In genomic region chr3:3126477-3127431, GRCh38 we compare ENCODE assay signal across 1 cellular context.
TF ChIP-seq lines count a peak whose summit lies in the region.

Gene TRNT1, plus strand, starts transcription at chr3:3126940. Its CDS starts 2,101 bp downstream, at chr3:3129041.

TF ChIP-seq in K562, 482 proteins besides CTCF, POLR2A, EP300 and RAD21 (continued from another document and continues in another):
- TF ChIP-seq CREB3L1 (IDR thresholded peaks at IDR 0.05; ENCODE audit: borderline replicate concordance, low read depth) (peak; percentile 95), CEBPG (CRISPR knock-in tag; IDR thresholded peaks at IDR 0.05) (peak; percentile 76), CEBPG (tag; conservative IDR thresholded peaks at IDR 0.05 in 1 of 2, IDR thresholded peaks at IDR 0.05 in 1 of 2) (no peak), KLF10 (CRISPR knock-in tag; IDR thresholded peaks at IDR 0.05) (no peak), ZBTB26 (CRISPR knock-in tag; IDR thresholded peaks at IDR 0.05) (no peak), ZBTB8A (IDR thresholded peaks at IDR 0.05; ENCODE audit: partially characterized antibody) (no peak), MXI1 (IDR thresholded peaks at IDR 0.05; ENCODE audit: low read depth, low read length) (peak; percentile 46; the same call in 1 of the 2 replicates), FIP1L1 (IDR thresholded peaks at IDR 0.05; ENCODE audit: low read depth, low read length, poor library complexity, severe bottlenecking) (peak; percentile 79), ZNF311 (CRISPR knock-in tag; IDR thresholded peaks at IDR 0.05) (no peak), SAP30 (IDR thresholded peaks at IDR 0.05; ENCODE audit: borderline replicate concordance, insufficient read depth, low read depth, low read length, poor library complexity, severe bottlenecking) (peak; percentile 88), RBM25 (IDR thresholded peaks at IDR 0.05; ENCODE audit: low read depth, low read length, severe bottlenecking) (peak; percentile 80), STAT5B (CRISPR knock-in tag; IDR thresholded peaks at IDR 0.05) (no peak), DIDO1 (tag; IDR thresholded peaks at IDR 0.05; ENCODE audit: low read depth) (no peak), TAF15 (IDR thresholded peaks at IDR 0.05; ENCODE audit: low read depth, low read length) (no peak), SRF (CRISPR knock-in tag; IDR thresholded peaks at IDR 0.05) (peak in 1 of 2 experiments; percentile 18; a peak in 2 of 4 replicates), GABPA (tag; conservative IDR thresholded peaks at IDR 0.05; ENCODE audit: low read depth) (peak; percentile 92), STAT5A (IDR thresholded peaks at IDR 0.05; ENCODE audit: borderline replicate concordance, low read length) (no peak), SMC3 (conservative IDR thresholded peaks at IDR 0.05; ENCODE audit: insufficient read depth, low read depth, low read length) (no peak), E2F6 (IDR thresholded peaks at IDR 0.05; ENCODE audit: borderline replicate concordance in 1 of 2, extremely low read depth in 1 of 2, insufficient read depth in 1 of 2, insufficient read length in 1 of 2, low read depth in 1 of 2, low read length in 1 of 2, poor library complexity in 1 of 2, severe bottlenecking in 1 of 2) (peak; percentile 41 to 87), NR2F6 (CRISPR knock-in tag; IDR thresholded peaks at IDR 0.05) (no peak), MYNN (IDR thresholded peaks at IDR 0.05) (no peak), MYNN (CRISPR knock-in tag; IDR thresholded peaks at IDR 0.05) (no peak), RNF219 (CRISPR knock-in tag; IDR thresholded peaks at IDR 0.05) (no peak), KDM1A (IDR thresholded peaks at IDR 0.05) (no peak), RAD51 (IDR thresholded peaks at IDR 0.05; ENCODE audit: borderline replicate concordance, low read depth) (peak; percentile 45; the same call in 1 of the 2 replicates), FOXA3 (CRISPR knock-in tag; conservative IDR thresholded peaks at IDR 0.05 in 1 of 2, IDR thresholded peaks at IDR 0.05 in 1 of 2) (peak in 1 of 2 experiments; percentile 47; a peak in 2 of 4 replicates), GABPB2 (CRISPR knock-in tag; conservative IDR thresholded peaks at IDR 0.05) (no peak; the same call in 1 of the 2 replicates), RB1 (IDR thresholded peaks at IDR 0.05; ENCODE audit: low read depth) (peak; percentile 91), PHTF2 (CRISPR knock-in tag; IDR thresholded peaks at IDR 0.05) (no peak), SMARCB1 (IDR thresholded peaks at IDR 0.05; ENCODE audit: insufficient read length, low read depth) (no peak), CREB1 (IDR thresholded peaks at IDR 0.05) (peak; percentile 92), CREB1 (CRISPR knock-in tag; IDR thresholded peaks at IDR 0.05) (peak; percentile 96), KLF16 (IDR thresholded peaks at IDR 0.05) (no peak), ZNF407 (IDR thresholded peaks at IDR 0.05; ENCODE audit: low read depth) (no peak), HINFP (tag; conservative IDR thresholded peaks at IDR 0.05; ENCODE audit: low read depth) (no peak), MXD1 (CRISPR knock-in tag; IDR thresholded peaks at IDR 0.05; ENCODE audit: borderline replicate concordance, poor library complexity, severe bottlenecking) (no peak), KAT2B (IDR thresholded peaks at IDR 0.05; ENCODE audit: low read depth, low read length) (no peak), TSHZ1 (CRISPR knock-in tag; IDR thresholded peaks at IDR 0.05) (no peak), NBN (IDR thresholded peaks at IDR 0.05; ENCODE audit: low read depth) (peak; percentile 94), MED1 (CRISPR knock-in tag; IDR thresholded peaks at IDR 0.05; ENCODE audit: borderline replicate concordance) (no peak), ZNF121 (CRISPR knock-in tag; conservative IDR thresholded peaks at IDR 0.05) (no peak), CBX2 (IDR thresholded peaks at IDR 0.05; ENCODE audit: insufficient read depth, low read length, poor library complexity, severe bottlenecking) (no peak), SOX6 (IDR thresholded peaks at IDR 0.05) (no peak), RNF2 (IDR thresholded peaks at IDR 0.05) (peak; percentile 17; the same call in 1 of the 2 replicates)
